4 cellular contexts compared by ENCODE assay signal in the genomic region with DNA sequence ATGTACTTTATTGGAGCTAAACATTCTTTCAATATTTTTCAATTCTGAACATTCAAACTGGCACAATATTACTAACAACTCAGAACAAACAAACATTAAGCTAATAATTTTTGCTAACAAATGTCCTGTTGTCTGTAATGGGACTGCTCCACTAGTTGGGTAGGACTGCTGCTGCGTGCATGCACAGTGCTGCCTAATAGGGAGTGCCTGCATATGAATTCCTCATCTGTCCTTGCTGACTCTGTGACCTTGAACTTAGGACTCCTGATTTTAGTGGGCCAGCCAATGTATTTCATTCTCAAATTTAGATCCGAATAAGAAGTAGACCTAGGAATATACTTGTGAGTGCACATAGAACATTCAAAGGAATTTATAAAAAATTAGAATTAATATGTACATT.
"Had no signal": no experiment of that assay in that cellular context is flagged by ENCODE, and none has a peak within 500 bp of the region (broad histone marks: within the 10 kb centered on the region; RNA-seq: fewer than 3 reads in every experiment).

No MANE protein-coding gene starts in this region.

- H3K36me3 Mint-ChIP-seq: IgD-negative memory B cell had no signal

- H3K27ac Mint-ChIP-seq: IgD-negative memory B cell had no signal

- H3K4me3 ChIP-seq: GM23248 had no signal

- DNase-seq: GM23248, H9, HCEC 1CT had no signal

- H3K9me3 Mint-ChIP-seq: H9 had no signal

- H3K4me3 Mint-ChIP-seq: H9, IgD-negative memory B cell had no signal

- H3K27ac ChIP-seq: GM23248 had no signal

- H2AFZ ChIP-seq: GM23248 had no signal

- H3K4me1 Mint-ChIP-seq: IgD-negative memory B cell had no signal

- H3K27me3 Mint-ChIP-seq: IgD-negative memory B cell had no signal
